ENCODE assay signal across 1 cellular context in the genomic region with DNA sequence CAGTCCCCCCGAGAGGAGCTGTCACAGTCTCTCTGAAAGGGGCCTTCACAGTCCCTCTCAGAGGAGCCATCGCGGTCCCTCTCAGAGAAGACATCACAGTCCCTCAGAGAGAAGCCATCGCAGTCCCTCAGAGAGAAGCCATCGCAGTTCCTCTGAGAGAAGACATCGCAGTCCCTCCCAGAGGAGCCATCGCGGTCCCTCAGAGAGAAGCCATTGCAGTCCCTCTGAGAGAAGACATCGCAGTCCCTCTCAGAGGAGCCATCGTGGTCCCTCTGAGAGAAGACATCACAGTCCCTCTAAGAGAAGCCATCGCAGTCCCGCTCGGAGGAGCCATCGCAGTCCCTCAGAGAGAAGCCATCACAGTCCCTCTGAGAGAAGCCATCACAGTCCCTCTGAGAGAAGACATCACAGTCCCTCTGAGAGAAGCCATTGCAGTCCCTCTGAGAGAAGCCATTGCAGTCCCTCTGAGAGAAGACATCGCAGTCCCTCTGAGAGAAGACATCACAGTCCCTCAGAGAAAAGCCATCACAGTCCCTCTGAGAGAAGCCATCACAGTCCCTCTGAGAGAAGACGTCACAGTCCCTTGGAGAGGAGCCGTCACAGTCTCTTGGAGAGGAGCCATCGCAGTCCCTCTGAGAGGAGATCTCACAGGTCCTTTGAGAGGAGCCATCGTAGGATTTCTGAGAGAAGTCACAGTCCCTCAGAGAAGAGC.
TF ChIP-seq lines count a peak whose summit lies in the region.

No MANE protein-coding gene starts in this region.

TF ChIP-seq in HepG2, 621 proteins besides CTCF, POLR2A, EP300 and RAD21:
- TF ChIP-seq, protein P1, sequence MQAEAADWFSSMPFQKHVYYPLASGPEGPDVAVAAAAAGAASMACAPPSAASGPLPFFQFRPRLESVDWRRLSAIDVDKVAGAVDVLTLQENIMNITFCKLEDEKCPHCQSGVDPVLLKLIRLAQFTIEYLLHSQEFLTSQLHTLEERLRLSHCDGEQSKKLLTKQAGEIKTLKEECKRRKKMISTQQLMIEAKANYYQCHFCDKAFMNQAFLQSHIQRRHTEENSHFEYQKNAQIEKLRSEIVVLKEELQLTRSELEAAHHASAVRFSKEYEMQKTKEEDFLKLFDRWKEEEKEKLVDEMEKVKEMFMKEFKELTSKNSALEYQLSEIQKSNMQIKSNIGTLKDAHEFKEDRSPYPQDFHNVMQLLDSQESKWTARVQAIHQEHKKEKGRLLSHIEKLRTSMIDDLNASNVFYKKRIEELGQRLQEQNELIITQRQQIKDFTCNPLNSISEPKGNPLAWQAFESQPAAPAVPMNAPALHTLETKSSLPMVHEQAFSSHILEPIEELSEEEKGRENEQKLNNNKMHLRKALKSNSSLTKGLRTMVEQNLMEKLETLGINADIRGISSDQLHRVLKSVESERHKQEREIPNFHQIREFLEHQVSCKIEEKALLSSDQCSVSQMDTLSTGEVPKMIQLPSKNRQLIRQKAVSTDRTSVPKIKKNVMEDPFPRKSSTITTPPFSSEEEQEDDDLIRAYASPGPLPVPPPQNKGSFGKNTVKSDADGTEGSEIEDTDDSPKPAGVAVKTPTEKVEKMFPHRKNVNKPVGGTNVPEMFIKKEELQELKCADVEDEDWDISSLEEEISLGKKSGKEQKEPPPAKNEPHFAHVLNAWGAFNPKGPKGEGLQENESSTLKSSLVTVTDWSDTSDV (CRISPR knock-in tag; IDR thresholded peaks at IDR 0.05): 0 out of 2 replicates have a peak, but pooled peaks have one; percentile 18
- TF ChIP-seq XRCC5 (optimal IDR thresholded peaks at IDR 0.05; ENCODE audit: low read length) (no peak), NFIB (CRISPR knock-in tag; IDR thresholded peaks at IDR 0.05; ENCODE audit: borderline replicate concordance) (0 out of 2 replicates have a peak, but pooled peaks have one; percentile 5), BRD4 (CRISPR knock-in tag; IDR thresholded peaks at IDR 0.05) (no peak), ZNF431 (CRISPR knock-in tag; IDR thresholded peaks at IDR 0.05; ENCODE audit: borderline replicate concordance, low read depth) (no peak)
- TF ChIP-seq, protein P2, sequence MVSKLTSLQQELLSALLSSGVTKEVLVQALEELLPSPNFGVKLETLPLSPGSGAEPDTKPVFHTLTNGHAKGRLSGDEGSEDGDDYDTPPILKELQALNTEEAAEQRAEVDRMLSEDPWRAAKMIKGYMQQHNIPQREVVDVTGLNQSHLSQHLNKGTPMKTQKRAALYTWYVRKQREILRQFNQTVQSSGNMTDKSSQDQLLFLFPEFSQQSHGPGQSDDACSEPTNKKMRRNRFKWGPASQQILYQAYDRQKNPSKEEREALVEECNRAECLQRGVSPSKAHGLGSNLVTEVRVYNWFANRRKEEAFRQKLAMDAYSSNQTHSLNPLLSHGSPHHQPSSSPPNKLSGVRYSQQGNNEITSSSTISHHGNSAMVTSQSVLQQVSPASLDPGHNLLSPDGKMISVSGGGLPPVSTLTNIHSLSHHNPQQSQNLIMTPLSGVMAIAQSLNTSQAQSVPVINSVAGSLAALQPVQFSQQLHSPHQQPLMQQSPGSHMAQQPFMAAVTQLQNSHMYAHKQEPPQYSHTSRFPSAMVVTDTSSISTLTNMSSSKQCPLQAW (CRISPR knock-in tag; IDR thresholded peaks at IDR 0.05): no peak
